In genomic region chr5:5605170-5605764, GRCh38 we compare ENCODE assay signal across 1 cellular context.
TF ChIP-seq lines count a peak whose summit lies in the region.

No MANE protein-coding gene starts in this region.

TF ChIP-seq in K562, 482 proteins besides CTCF, POLR2A, EP300 and RAD21 (continued from another document and continues in another):
- TF ChIP-seq ZNF512 (tag; IDR thresholded peaks at IDR 0.05) (no peak), SMAD2 (IDR thresholded peaks at IDR 0.05; ENCODE audit: low read depth, low read length) (no peak), MNT (conservative IDR thresholded peaks at IDR 0.05) (peak in 1 of 2 experiments; percentile 38; a peak in 1 of 4 replicates), ZFP1 (CRISPR knock-in tag; IDR thresholded peaks at IDR 0.05) (no peak), SMAD3 (CRISPR knock-in tag; conservative IDR thresholded peaks at IDR 0.05) (0 out of 2 replicates have a peak, but pooled peaks have one; percentile 37), E2F3 (CRISPR knock-in tag; IDR thresholded peaks at IDR 0.05) (peak; percentile 70; the same call in 1 of the 2 replicates), SMAD4 (CRISPR knock-in tag; conservative IDR thresholded peaks at IDR 0.05) (peak; percentile 27; the same call in 1 of the 2 replicates), NRF1 (conservative IDR thresholded peaks at IDR 0.05 in 1 of 2, IDR thresholded peaks at IDR 0.05 in 1 of 2) (peak; percentile 15 to 31; a peak in 1 of 4 replicates), ATF1 (CRISPR knock-in tag; IDR thresholded peaks at IDR 0.05) (no peak), ATF1 (tag; IDR thresholded peaks at IDR 0.05) (peak; percentile 48), ZBTB11 (CRISPR knock-in tag; IDR thresholded peaks at IDR 0.05) (0 out of 6 replicates have a peak, but pooled peaks of 1 of the 3 experiments have one; percentile 39), BHLHE40 (IDR thresholded peaks at IDR 0.05; ENCODE audit: low read length) (peak; percentile 67), BMI1 (IDR thresholded peaks at IDR 0.05; ENCODE audit: low read length) (no peak), ZNF778 (CRISPR knock-in tag; IDR thresholded peaks at IDR 0.05) (no peak), ZNF197 (CRISPR knock-in tag; IDR thresholded peaks at IDR 0.05; ENCODE audit: low read depth) (peak; percentile 75), TGIF2 (CRISPR knock-in tag; IDR thresholded peaks at IDR 0.05) (no peak), BACH1 (tag; IDR thresholded peaks at IDR 0.05) (peak; percentile 79; the same call in 1 of the 2 replicates)
- TF ChIP-seq, protein P1, sequence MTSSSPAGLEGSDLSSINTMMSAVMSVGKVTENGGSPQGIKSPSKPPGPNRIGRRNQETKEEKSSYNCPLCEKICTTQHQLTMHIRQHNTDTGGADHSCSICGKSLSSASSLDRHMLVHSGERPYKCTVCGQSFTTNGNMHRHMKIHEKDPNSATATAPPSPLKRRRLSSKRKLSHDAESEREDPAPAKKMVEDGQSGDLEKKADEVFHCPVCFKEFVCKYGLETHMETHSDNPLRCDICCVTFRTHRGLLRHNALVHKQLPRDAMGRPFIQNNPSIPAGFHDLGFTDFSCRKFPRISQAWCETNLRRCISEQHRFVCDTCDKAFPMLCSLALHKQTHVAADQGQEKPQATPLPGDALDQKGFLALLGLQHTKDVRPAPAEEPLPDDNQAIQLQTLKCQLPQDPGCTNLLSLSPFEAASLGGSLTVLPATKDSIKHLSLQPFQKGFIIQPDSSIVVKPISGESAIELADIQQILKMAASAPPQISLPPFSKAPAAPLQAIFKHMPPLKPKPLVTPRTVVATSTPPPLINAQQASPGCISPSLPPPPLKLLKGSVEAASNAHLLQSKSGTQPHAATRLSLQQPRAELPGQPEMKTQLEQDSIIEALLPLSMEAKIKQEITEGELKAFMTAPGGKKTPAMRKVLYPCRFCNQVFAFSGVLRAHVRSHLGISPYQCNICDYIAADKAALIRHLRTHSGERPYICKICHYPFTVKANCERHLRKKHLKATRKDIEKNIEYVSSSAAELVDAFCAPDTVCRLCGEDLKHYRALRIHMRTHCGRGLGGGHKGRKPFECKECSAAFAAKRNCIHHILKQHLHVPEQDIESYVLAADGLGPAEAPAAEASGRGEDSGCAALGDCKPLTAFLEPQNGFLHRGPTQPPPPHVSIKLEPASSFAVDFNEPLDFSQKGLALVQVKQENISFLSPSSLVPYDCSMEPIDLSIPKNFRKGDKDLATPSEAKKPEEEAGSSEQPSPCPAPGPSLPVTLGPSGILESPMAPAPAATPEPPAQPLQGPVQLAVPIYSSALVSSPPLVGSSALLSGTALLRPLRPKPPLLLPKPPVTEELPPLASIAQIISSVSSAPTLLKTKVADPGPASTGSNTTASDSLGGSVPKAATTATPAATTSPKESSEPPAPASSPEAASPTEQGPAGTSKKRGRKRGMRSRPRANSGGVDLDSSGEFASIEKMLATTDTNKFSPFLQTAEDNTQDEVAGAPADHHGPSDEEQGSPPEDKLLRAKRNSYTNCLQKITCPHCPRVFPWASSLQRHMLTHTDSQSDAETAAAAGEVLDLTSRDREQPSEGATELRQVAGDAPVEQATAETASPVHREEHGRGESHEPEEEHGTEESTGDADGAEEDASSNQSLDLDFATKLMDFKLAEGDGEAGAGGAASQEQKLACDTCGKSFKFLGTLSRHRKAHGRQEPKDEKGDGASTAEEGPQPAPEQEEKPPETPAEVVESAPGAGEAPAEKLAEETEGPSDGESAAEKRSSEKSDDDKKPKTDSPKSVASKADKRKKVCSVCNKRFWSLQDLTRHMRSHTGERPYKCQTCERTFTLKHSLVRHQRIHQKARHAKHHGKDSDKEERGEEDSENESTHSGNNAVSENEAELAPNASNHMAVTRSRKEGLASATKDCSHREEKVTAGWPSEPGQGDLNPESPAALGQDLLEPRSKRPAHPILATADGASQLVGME (CRISPR knock-in tag; IDR thresholded peaks at IDR 0.05), result 0 out of 2 replicates have a peak, but pooled peaks have one; percentile 34
- TF ChIP-seq, protein P2, sequence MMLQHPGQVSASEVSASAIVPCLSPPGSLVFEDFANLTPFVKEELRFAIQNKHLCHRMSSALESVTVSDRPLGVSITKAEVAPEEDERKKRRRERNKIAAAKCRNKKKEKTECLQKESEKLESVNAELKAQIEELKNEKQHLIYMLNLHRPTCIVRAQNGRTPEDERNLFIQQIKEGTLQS (IDR thresholded peaks at IDR 0.05), result peak; percentile 86
- TF ChIP-seq, protein P2 (CRISPR knock-in tag; conservative IDR thresholded peaks at IDR 0.05), result no peak
- TF ChIP-seq, protein P3, sequence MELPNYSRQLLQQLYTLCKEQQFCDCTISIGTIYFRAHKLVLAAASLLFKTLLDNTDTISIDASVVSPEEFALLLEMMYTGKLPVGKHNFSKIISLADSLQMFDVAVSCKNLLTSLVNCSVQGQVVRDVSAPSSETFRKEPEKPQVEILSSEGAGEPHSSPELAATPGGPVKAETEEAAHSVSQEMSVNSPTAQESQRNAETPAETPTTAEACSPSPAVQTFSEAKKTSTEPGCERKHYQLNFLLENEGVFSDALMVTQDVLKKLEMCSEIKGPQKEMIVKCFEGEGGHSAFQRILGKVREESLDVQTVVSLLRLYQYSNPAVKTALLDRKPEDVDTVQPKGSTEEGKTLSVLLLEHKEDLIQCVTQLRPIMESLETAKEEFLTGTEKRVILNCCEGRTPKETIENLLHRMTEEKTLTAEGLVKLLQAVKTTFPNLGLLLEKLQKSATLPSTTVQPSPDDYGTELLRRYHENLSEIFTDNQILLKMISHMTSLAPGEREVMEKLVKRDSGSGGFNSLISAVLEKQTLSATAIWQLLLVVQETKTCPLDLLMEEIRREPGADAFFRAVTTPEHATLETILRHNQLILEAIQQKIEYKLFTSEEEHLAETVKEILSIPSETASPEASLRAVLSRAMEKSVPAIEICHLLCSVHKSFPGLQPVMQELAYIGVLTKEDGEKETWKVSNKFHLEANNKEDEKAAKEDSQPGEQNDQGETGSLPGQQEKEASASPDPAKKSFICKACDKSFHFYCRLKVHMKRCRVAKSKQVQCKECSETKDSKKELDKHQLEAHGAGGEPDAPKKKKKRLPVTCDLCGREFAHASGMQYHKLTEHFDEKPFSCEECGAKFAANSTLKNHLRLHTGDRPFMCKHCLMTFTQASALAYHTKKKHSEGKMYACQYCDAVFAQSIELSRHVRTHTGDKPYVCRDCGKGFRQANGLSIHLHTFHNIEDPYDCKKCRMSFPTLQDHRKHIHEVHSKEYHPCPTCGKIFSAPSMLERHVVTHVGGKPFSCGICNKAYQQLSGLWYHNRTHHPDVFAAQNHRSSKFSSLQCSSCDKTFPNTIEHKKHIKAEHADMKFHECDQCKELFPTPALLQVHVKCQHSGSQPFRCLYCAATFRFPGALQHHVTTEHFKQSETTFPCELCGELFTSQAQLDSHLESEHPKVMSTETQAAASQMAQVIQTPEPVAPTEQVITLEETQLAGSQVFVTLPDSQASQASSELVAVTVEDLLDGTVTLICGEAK (IDR thresholded peaks at IDR 0.05), result no peak
- TF ChIP-seq, protein P3 (CRISPR knock-in tag; IDR thresholded peaks at IDR 0.05), result no peak
